Comparison of ENCODE assay signal across 1 cellular context in the genomic region with DNA sequence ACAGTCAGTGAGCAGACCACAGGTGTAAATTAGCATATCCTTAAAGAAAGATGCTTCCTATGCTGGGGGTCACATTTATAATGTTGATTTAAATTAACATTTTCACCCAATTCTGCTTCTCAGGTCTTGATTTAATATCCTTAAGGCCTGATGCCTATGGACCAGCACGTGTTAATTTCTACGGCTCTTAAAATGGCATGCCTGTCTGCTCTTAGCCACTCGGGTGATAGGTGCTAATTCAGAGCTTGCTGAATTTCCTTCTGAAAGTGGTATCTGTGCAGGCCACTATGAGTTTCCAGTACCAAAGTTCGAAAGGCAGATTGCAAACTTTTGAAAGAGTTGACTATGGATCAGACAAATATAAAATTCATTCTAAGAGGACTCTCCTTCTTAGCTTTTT.
TF ChIP-seq lines count a peak whose summit lies in the region.

No MANE protein-coding gene starts in this region.

TF ChIP-seq in H1, 55 proteins besides CTCF, POLR2A, EP300 and RAD21:
- no peak for TF ChIP-seq CREB1 (IDR thresholded peaks at IDR 0.05)
- TF ChIP-seq ASH2L (IDR thresholded peaks at IDR 0.05; ENCODE audit: low read length): no peak
- TF ChIP-seq SUZ12 (IDR thresholded peaks at IDR 0.05; ENCODE audit: low read length): no peak
- TF ChIP-seq, protein P1, sequence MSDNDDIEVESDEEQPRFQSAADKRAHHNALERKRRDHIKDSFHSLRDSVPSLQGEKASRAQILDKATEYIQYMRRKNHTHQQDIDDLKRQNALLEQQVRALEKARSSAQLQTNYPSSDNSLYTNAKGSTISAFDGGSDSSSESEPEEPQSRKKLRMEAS (IDR thresholded peaks at IDR 0.05): peak; percentile 53
- no peak for TF ChIP-seq RBBP5 (IDR thresholded peaks at IDR 0.05; ENCODE audit: borderline replicate concordance, low read depth, low read length)
- TF ChIP-seq, protein P2, sequence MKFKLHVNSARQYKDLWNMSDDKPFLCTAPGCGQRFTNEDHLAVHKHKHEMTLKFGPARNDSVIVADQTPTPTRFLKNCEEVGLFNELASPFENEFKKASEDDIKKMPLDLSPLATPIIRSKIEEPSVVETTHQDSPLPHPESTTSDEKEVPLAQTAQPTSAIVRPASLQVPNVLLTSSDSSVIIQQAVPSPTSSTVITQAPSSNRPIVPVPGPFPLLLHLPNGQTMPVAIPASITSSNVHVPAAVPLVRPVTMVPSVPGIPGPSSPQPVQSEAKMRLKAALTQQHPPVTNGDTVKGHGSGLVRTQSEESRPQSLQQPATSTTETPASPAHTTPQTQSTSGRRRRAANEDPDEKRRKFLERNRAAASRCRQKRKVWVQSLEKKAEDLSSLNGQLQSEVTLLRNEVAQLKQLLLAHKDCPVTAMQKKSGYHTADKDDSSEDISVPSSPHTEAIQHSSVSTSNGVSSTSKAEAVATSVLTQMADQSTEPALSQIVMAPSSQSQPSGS (IDR thresholded peaks at IDR 0.05; ENCODE audit: low read length): no peak
- no peak for TF ChIP-seq GTF2F1 (IDR thresholded peaks at IDR 0.05; ENCODE audit: borderline replicate concordance, low read depth, low read length)
- TF ChIP-seq TAF1 (IDR thresholded peaks at IDR 0.05; ENCODE audit: low read depth, low read length): no peak
- TF ChIP-seq TCF12 (IDR thresholded peaks at IDR 0.05; ENCODE audit: low read depth, low read length): 0 out of 2 replicates have a peak, but pooled peaks have one; percentile 16
- no peak for TF ChIP-seq CHD2 (IDR thresholded peaks at IDR 0.05; ENCODE audit: low read length)
- TF ChIP-seq BRCA1 (IDR thresholded peaks at IDR 0.05; ENCODE audit: low read depth, low read length): no peak
- TF ChIP-seq JUN (IDR thresholded peaks at IDR 0.05; ENCODE audit: low read depth, low read length): no peak
- TF ChIP-seq SRF (IDR thresholded peaks at IDR 0.05; ENCODE audit: low read depth, low read length): no peak
- no peak for TF ChIP-seq SP2 (IDR thresholded peaks at IDR 0.05; ENCODE audit: low read length)
- TF ChIP-seq TAF7 (optimal IDR thresholded peaks at IDR 0.05; ENCODE audit: borderline replicate concordance, low read depth, low read length): no peak
- TF ChIP-seq MAFK (IDR thresholded peaks at IDR 0.05; ENCODE audit: low read depth, low read length): no peak
- TF ChIP-seq EGR1 (IDR thresholded peaks at IDR 0.05; ENCODE audit: borderline replicate concordance, low read depth, low read length): no peak
- no peak for TF ChIP-seq CTBP2 (IDR thresholded peaks at IDR 0.05; ENCODE audit: borderline replicate concordance, insufficient read depth, insufficient read length, low read length)
- TF ChIP-seq KDM1A (IDR thresholded peaks at IDR 0.05; ENCODE audit: borderline replicate concordance, low read length): no peak
- no peak for TF ChIP-seq RFX5 (IDR thresholded peaks at IDR 0.05; ENCODE audit: borderline replicate concordance, low read depth, low read length)
- TF ChIP-seq CBX8 (IDR thresholded peaks at IDR 0.05; ENCODE audit: borderline replicate concordance, low read depth, low read length): no peak
- 0 out of 2 replicates have a peak, but pooled peaks have one; percentile 3 for TF ChIP-seq TEAD4 (IDR thresholded peaks at IDR 0.05; ENCODE audit: low read depth, low read length)
- no peak for TF ChIP-seq POLR2AphosphoS5 (IDR thresholded peaks at IDR 0.05; ENCODE audit: low read depth, low read length)
- no peak for TF ChIP-seq CBX5 (IDR thresholded peaks at IDR 0.05; ENCODE audit: low read depth, low read length)
- TF ChIP-seq SP4 (IDR thresholded peaks at IDR 0.05; ENCODE audit: low read length): no peak
